Comparison of ENCODE assay signal across 12 cellular contexts in genomic region chr12:111578276-111578970, GRCh38. TPM values are rescaled to one million over a fixed set of nuclear protein-coding genes. Genes with fewer than 3 reads are reported as not detected.
A peak's percentile ranks its signal among the peaks of the same experiment; 100 is the strongest.
DNase-seq lines count a peak whose midpoint lies in the region; ATAC-seq, FAIRE-seq and TF ChIP-seq lines count a peak whose summit lies in the region.
"Had no signal": no experiment of that assay in that cellular context is flagged by ENCODE, and none has a peak within 500 bp of the region (broad histone marks: within the 10 kb centered on the region; RNA-seq: fewer than 3 reads in every experiment).

No MANE protein-coding gene starts in this region.

- peak; percentile 44 for DNase-seq in GM12865 (ENCODE audit: low read depth)
- peak; percentile 68 for DNase-seq in NCI-H226
- peak; percentile 70 to 87 for DNase-seq in dermis microvascular lymphatic vessel endothelial cell (ENCODE audit: low read depth in 2 of 2)
- no peak for DNase-seq in osteocyte (ENCODE audit: extremely low spot score, unreplicated experiment)
- no peak for DNase-seq in upper lobe of left lung
- no peak for DNase-seq in GM19239 (ENCODE audit: insufficient read length, low spot score)
- no peak for DNase-seq in retina
- DNase-seq: NCI-H1436 had no signal

- WGBS in upper lobe of left lung, 2 donors: 78 to 83% methylated on average over 4 of the region's 4 CpGs

- no peak overlapping the region for H3K27ac ChIP-seq in upper lobe of left lung

- TF ChIP-seq CTCF in GM12865 (IDR thresholded peaks at IDR 0.05; ENCODE audit: insufficient read depth, low read depth, low read length, missing control alignments) (no peak), osteocyte (IDR thresholded peaks at IDR 0.05) (no peak), upper lobe of left lung (IDR thresholded peaks at IDR 0.05) (no peak)

- H3K4me3 ChIP-seq in GM12865 (ENCODE audit: low read depth, low read length): no peak overlapping the region
- no peak overlapping the region for H3K4me3 ChIP-seq in upper lobe of left lung

- H3K4me1 ChIP-seq in upper lobe of left lung: peaks cover 7 to 30% (median 16%) of the 10 kb centered on the region in 4 donors

- no peaks in the 10 kb centered on the region for H3K9me3 ChIP-seq in upper lobe of left lung

- no peaks in the 10 kb centered on the region for H3K36me3 ChIP-seq in upper lobe of left lung

- TF ChIP-seq EP300 in upper lobe of left lung (IDR thresholded peaks at IDR 0.05): no peak

- no peak overlapping the region for H3K4me3 Mint-ChIP-seq in osteocyte (ENCODE audit: unreplicated experiment)
- H3K4me3 Mint-ChIP-seq: T-helper 1 cell treated with Interleukin-12 subunit alpha and Interleukin-12 subunit beta and Interleukin-4 antibody, amounts not matched to agents 30 μg/mL and 1 μg/mL, for 36 hours had no signal

- peak overlapping the region; percentile 23 for H3K27ac Mint-ChIP-seq in osteocyte (ENCODE audit: unreplicated experiment)
- H3K27ac Mint-ChIP-seq: T-helper 1 cell treated with Interleukin-12 subunit alpha and Interleukin-12 subunit beta and Interleukin-4 antibody, amounts not matched to agents 30 μg/mL and 1 μg/mL, for 36 hours had no signal

- no peaks in the 10 kb centered on the region for H3K27me3 ChIP-seq in upper lobe of left lung

- peaks cover 4% of the 10 kb centered on the region for H3K36me3 Mint-ChIP-seq in osteocyte (ENCODE audit: unreplicated experiment)

- no peaks in the 10 kb centered on the region for H3K9me3 Mint-ChIP-seq in osteocyte (ENCODE audit: unreplicated experiment)
- H3K9me3 Mint-ChIP-seq: T-helper 1 cell treated with Interleukin-12 subunit alpha and Interleukin-12 subunit beta and Interleukin-4 antibody, amounts not matched to agents 30 μg/mL and 1 μg/mL, for 36 hours had no signal

- no peak for ATAC-seq in upper lobe of left lung (ENCODE audit: low FRiP score in 2 of 2)
- no peak for ATAC-seq in GM21717 (IDR thresholded peaks at IDR 0.05; ENCODE audit: unreplicated experiment)

- H3K4me1 Mint-ChIP-seq in osteocyte (ENCODE audit: unreplicated experiment): peaks cover 38% of the 10 kb centered on the region

- FAIRE-seq in GM19239 (lab: Jason Lieb, UNC): no peak
- FAIRE-seq: GM12892, islet of Langerhans had no signal

- no peak for TF ChIP-seq POLR2A in upper lobe of left lung (IDR thresholded peaks at IDR 0.05)

- no peaks in the 10 kb centered on the region for H3K27me3 Mint-ChIP-seq in osteocyte (ENCODE audit: unreplicated experiment)

RNA-seq across cellular contexts. Expression of gene ATXN2, which starts 20.7 kb away (rescaled TPM):
- 10.9 and 19.1 TPM in 2 replicates for total RNA-seq in dermis microvascular lymphatic vessel endothelial cell
- total RNA-seq in osteocyte: 76.7 and 78.9 TPM in 2 replicates
- total RNA-seq in upper lobe of left lung: 100 to 1,000 TPM in 2 of 6 donors, 10 to 100 TPM in 4; 50.7 to 189 (median 75.2) TPM

Comparison
In these comparisons a context has a peak if more than half of its experiments do, and no peak if none do; other contexts are left out.
1. DNase-seq: peak in GM12865 (single experiment), NCI-H226 (single experiment) and dermis microvascular lymphatic vessel endothelial cell (2 of 2); none in osteocyte (single experiment), upper lobe of left lung (0 of 2), GM19239 (single experiment) and retina (single experiment).